ENCODE assay signal across 26 cellular contexts in the genomic region with DNA sequence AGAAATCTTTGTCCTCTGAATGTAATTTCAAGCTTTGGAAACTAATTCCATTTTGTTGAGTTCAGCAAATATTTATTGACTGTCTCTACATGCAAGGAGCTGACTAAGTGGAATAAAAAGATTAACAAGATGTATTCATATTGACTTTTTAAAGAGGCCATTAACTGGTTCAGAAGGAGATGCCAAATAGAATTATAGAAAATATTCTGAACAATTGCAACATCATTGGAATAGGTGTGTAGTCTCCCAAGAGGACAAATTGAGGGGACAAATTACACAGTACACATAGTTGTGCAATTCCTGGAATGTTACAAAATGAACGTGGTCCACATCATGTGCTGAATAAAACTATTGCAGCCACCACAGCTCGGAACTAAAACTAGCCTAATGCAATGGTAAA.
"Had no signal": no experiment of that assay in that cellular context is flagged by ENCODE, and none has a peak within 500 bp of the region (broad histone marks: within the 10 kb centered on the region; RNA-seq: fewer than 3 reads in every experiment).

No MANE protein-coding gene starts in this region.

- H3K4me1 ChIP-seq: body of pancreas, esophagus muscularis mucosa, suprapubic skin had no signal

- H3K4me3 ChIP-seq: body of pancreas, coronary artery, dorsolateral prefrontal cortex, esophagus muscularis mucosa, suprapubic skin, tibial artery had no signal

- DNase-seq: activated CD4-positive, alpha-beta T cell treated with anti-CD3 and anti-CD28 coated beads for 36 hours; activated CD4-positive, CD25-positive, alpha-beta regulatory T cell; activated CD8-positive, alpha-beta memory T cell treated with anti-CD3 and anti-CD28 coated beads, Interleukin-2, amount 10 ng/mL, durations not matched to agents 7 days and 5 days; activated CD8-positive, alpha-beta T cell treated with anti-CD3 and anti-CD28 coated beads, Interleukin-2, amount 10 ng/mL, durations not matched to agents 7 days and 5 days; activated naive CD4-positive, alpha-beta T cell; activated T-cell treated with anti-CD3 and anti-CD28 coated beads, Interleukin-2, amount 50 U/mL, for 48 hours; anterior cingulate cortex; body of pancreas; dorsolateral prefrontal cortex; effector memory CD4-positive, alpha-beta T cell; glutamatergic neuron; left ventricle myocardium superior; mammary epithelial cell; small intestine; stimulated activated CD4-positive, alpha-beta T cell treated with anti-CD3 and anti-CD28 coated beads, Interleukin-1b, Interleukin-23, amount 100 ng/mL, for 48 hours; stimulated activated naive CD4-positive, alpha-beta T cell; tibial artery had no signal

- FAIRE-seq: frontal cortex, islet of Langerhans, small intestine had no signal

- H3K36me3 ChIP-seq: esophagus muscularis mucosa, suprapubic skin, tibial artery had no signal

- H3K36me3 Mint-ChIP-seq: activated CD8-positive, alpha-beta memory T cell treated with anti-CD3 and anti-CD28 coated beads, Interleukin-2, amount 10 ng/mL, durations not matched to agents 7 days and 5 days; activated naive CD4-positive, alpha-beta T cell treated with anti-CD3 and anti-CD28 coated beads, Interleukin-2, amount 50 U/mL, for 72 hours had no signal

- H3K9me3 Mint-ChIP-seq: activated T-helper 2 cell treated with anti-CD3 and anti-CD28 coated beads, Interferon-gamma antibody, Interleukin-2, Interleukin-4, amounts not matched to agents 10 μg/mL and 5 μg/mL and 100 μg/mL, durations not matched to agents 14 hours and 24 hours and 36 hours; nephron had no signal

- H3K4me3 Mint-ChIP-seq: activated CD4-positive, alpha-beta T cell treated with anti-CD3 and anti-CD28 coated beads for 36 hours; activated CD8-positive, alpha-beta memory T cell treated with anti-CD3 and anti-CD28 coated beads, Interleukin-2, amount 10 ng/mL, durations not matched to agents 7 days and 5 days; activated CD8-positive, alpha-beta T cell treated with anti-CD3 and anti-CD28 coated beads, Interleukin-2, amount 10 ng/mL, durations not matched to agents 7 days and 5 days; nephron had no signal

- H3K4me1 Mint-ChIP-seq: activated CD4-positive, alpha-beta T cell treated with anti-CD3 and anti-CD28 coated beads for 36 hours; activated CD8-positive, alpha-beta memory T cell treated with anti-CD3 and anti-CD28 coated beads, Interleukin-2, amount 10 ng/mL, durations not matched to agents 7 days and 5 days had no signal

- H3K27me3 ChIP-seq: body of pancreas, esophagus muscularis mucosa, suprapubic skin, tibial artery had no signal

- H3K9me3 ChIP-seq: body of pancreas, esophagus muscularis mucosa, suprapubic skin, tibial artery had no signal

- H3K27ac Mint-ChIP-seq: activated CD4-positive, alpha-beta T cell treated with anti-CD3 and anti-CD28 coated beads for 36 hours; activated CD8-positive, alpha-beta memory T cell treated with anti-CD3 and anti-CD28 coated beads, Interleukin-2, amount 10 ng/mL, durations not matched to agents 7 days and 5 days; activated CD8-positive, alpha-beta T cell treated with anti-CD3 and anti-CD28 coated beads, Interleukin-2, amount 10 ng/mL, durations not matched to agents 7 days and 5 days; activated naive CD4-positive, alpha-beta T cell treated with anti-CD3 and anti-CD28 coated beads, Interleukin-2, amount 50 U/mL, for 72 hours; activated T-helper 2 cell treated with anti-CD3 and anti-CD28 coated beads, Interferon-gamma antibody, Interleukin-2, Interleukin-4, amounts not matched to agents 10 μg/mL and 5 μg/mL and 100 μg/mL, durations not matched to agents 14 hours and 24 hours and 36 hours; nephron had no signal

- H3K27me3 Mint-ChIP-seq: activated CD4-positive, alpha-beta T cell treated with anti-CD3 and anti-CD28 coated beads for 36 hours; activated CD8-positive, alpha-beta memory T cell treated with anti-CD3 and anti-CD28 coated beads, Interleukin-2, amount 10 ng/mL, durations not matched to agents 7 days and 5 days had no signal

- H3K27ac ChIP-seq: body of pancreas, coronary artery, dorsolateral prefrontal cortex, esophagus muscularis mucosa, suprapubic skin, tibial artery had no signal

- ATAC-seq: activated CD4-positive, alpha-beta T cell treated with anti-CD3 and anti-CD28 coated beads for 36 hours; activated CD8-positive, alpha-beta memory T cell treated with anti-CD3 and anti-CD28 coated beads, Interleukin-2, amount 10 ng/mL, durations not matched to agents 7 days and 5 days; activated CD8-positive, alpha-beta T cell treated with anti-CD3 and anti-CD28 coated beads, Interleukin-2, amount 10 ng/mL, durations not matched to agents 7 days and 5 days; activated naive CD4-positive, alpha-beta T cell treated with anti-CD3 and anti-CD28 coated beads, Interleukin-2, amount 50 U/mL, for 72 hours; body of pancreas; left ventricle myocardium superior; sciatic nerve had no signal
